ENCODE assay signal across 12 cellular contexts in genomic region chr10:35191523-35191922, GRCh38.
A peak's percentile ranks its signal among the peaks of the same experiment; 100 is the strongest.
DNase-seq lines count a peak whose midpoint lies in the region; ATAC-seq and TF ChIP-seq lines count a peak whose summit lies in the region.
"Had no signal": no experiment of that assay in that cellular context is flagged by ENCODE, and none has a peak within 500 bp of the region (broad histone marks: within the 10 kb centered on the region; RNA-seq: fewer than 3 reads in every experiment).

No MANE protein-coding gene starts in this region.

- no peak for DNase-seq in activated naive CD4-positive, alpha-beta T cell treated with anti-CD3 and anti-CD28 coated beads, Interleukin-2, amount 50 U/mL, for 72 hours (ENCODE audit: low spot score in 2 of 2)
- DNase-seq in activated naive CD4-positive, alpha-beta T cell treated with anti-CD3 and anti-CD28 coated beads for 36 hours = no peak
- no peak for DNase-seq in chondrocyte (ENCODE audit: low spot score)
- peak; percentile 31 for DNase-seq in mesenchymal stem cell
- peak; percentile 48 to 74 for DNase-seq in tibial artery
- no peak for DNase-seq in NCI-H187 (lab: John Stamatoyannopoulos, UW)
- DNase-seq: central memory CD4-positive, alpha-beta T cell; stimulated activated CD4-positive, alpha-beta T cell treated with anti-CD3 and anti-CD28 coated beads, Interleukin-15, amount 100 ng/mL, for 24 hours had no signal

- peak overlapping the region in 1 of 2 experiments; percentile 0 for H3K18ac ChIP-seq in mesenchymal stem cell (ENCODE audit: low read depth in 1 of 2, low read length in 2 of 2)

- H2BK5ac ChIP-seq in mesenchymal stem cell (ENCODE audit: low read depth, low read length, poor library complexity, severe bottlenecking) = no peak overlapping the region

- H3K4me3 ChIP-seq in mesenchymal stem cell (ENCODE audit: insufficient read depth in 1 of 2, low read depth in 1 of 2, low read length in 2 of 2) (no peak overlapping the region), tibial artery (no peak overlapping the region)
- H3K4me3 ChIP-seq: vagina had no signal

- peak overlapping the region; percentile 79 to 86 for H3K27ac Mint-ChIP-seq in activated naive CD4-positive, alpha-beta T cell treated with anti-CD3 and anti-CD28 coated beads, Interleukin-2, amount 50 U/mL, for 72 hours
- no peak overlapping the region for H3K27ac Mint-ChIP-seq in activated naive CD4-positive, alpha-beta T cell treated with anti-CD3 and anti-CD28 coated beads for 36 hours
- peak overlapping the region; percentile 8 for H3K27ac Mint-ChIP-seq in chondrocyte (ENCODE audit: unreplicated experiment)

- no peak overlapping the region for H3K4ac ChIP-seq in mesenchymal stem cell (ENCODE audit: low read depth in 1 of 2, low read length in 2 of 2)

- H3K4me1 Mint-ChIP-seq in activated naive CD4-positive, alpha-beta T cell treated with anti-CD3 and anti-CD28 coated beads for 36 hours (ENCODE audit: low read depth) = peaks cover 21% of the 10 kb centered on the region
- peaks cover 23% of the 10 kb centered on the region for H3K4me1 Mint-ChIP-seq in chondrocyte (ENCODE audit: low read depth)

- peak overlapping the region in 1 of 2 experiments; percentile 6 for H3K14ac ChIP-seq in mesenchymal stem cell (ENCODE audit: low read length in 2 of 2)

- no peak overlapping the region for H2AK5ac ChIP-seq in mesenchymal stem cell (ENCODE audit: low read length, severe bottlenecking)

- CTCF ChIA-PET in activated naive CD4-positive, alpha-beta T cell treated with anti-CD3 and anti-CD28 coated beads for 36 hours (lab: Charles Lee) = interaction anchor here (0.7 to 0.9 kb wide), 2 partner anchors 19 to 65 kb away, joined by 3 read pairs; partner anchors contain the start of gene CREM

- no peak overlapping the region for H2BK120ac ChIP-seq in mesenchymal stem cell (ENCODE audit: low read depth, low read length)

- H3K27me3 ChIP-seq in mesenchymal stem cell (ENCODE audit: control insufficient read depth in 1 of 2, insufficient read depth in 1 of 2, low read length in 2 of 2) (no peaks in the 10 kb centered on the region), tibial artery (no peaks in the 10 kb centered on the region)
- H3K27me3 ChIP-seq: vagina had no signal

- H3K9ac ChIP-seq in mesenchymal stem cell (ENCODE audit: low read length) = peak overlapping the region; percentile 47
- H3K9ac ChIP-seq: KMS-11 had no signal

- H3K4me1 ChIP-seq in mesenchymal stem cell (ENCODE audit: control insufficient read depth, insufficient read depth, low read depth, low read length) = no peaks in the 10 kb centered on the region
- peaks cover 0 to 11% (median 0%) of the 10 kb centered on the region in 4 donors for H3K4me1 ChIP-seq in tibial artery

- no peak for ATAC-seq in activated naive CD4-positive, alpha-beta T cell treated with anti-CD3 and anti-CD28 coated beads, Interleukin-2, amount 50 U/mL, for 72 hours
- ATAC-seq in HG02798 (IDR thresholded peaks at IDR 0.05; ENCODE audit: poor library complexity, unreplicated experiment) = no peak
- ATAC-seq in HG03439 (IDR thresholded peaks at IDR 0.05; ENCODE audit: unreplicated experiment) = no peak

- WGBS in mesenchymal stem cell = 15% methylated on average over 2 of the region's 2 CpGs

- no peak overlapping the region for H3K4me3 Mint-ChIP-seq in activated naive CD4-positive, alpha-beta T cell treated with anti-CD3 and anti-CD28 coated beads for 36 hours
- no peak overlapping the region for H3K4me3 Mint-ChIP-seq in chondrocyte (ENCODE audit: unreplicated experiment)

- intact Hi-C loops in activated naive CD4-positive, alpha-beta T cell treated with anti-CD3 and anti-CD28 coated beads for 36 hours (cut with micrococcal nuclease) = loop anchor here (10.0 kb wide), 2 partner anchors 377 to 897 kb away; partner anchors contain the start of gene PARD3
- intact Hi-C loops in tibial artery (cut with DNase I; ENCODE audit: low total_unique reads) = no loop called here

- H3K79me1 ChIP-seq in mesenchymal stem cell (replicated peaks; ENCODE audit: low read length, poor library complexity, severe bottlenecking) = no peaks in the 10 kb centered on the region

- TF ChIP-seq CTCF in chondrocyte (IDR thresholded peaks at IDR 0.05) (no peak), tibial artery (IDR thresholded peaks at IDR 0.05) (no peak)

- peak overlapping the region; percentile 1 for H4K8ac ChIP-seq in mesenchymal stem cell (ENCODE audit: low read length)

- no peak overlapping the region for H3K23ac ChIP-seq in mesenchymal stem cell (ENCODE audit: low read length in 2 of 2)

- H2BK15ac ChIP-seq in mesenchymal stem cell (ENCODE audit: low read depth, poor library complexity, severe bottlenecking) = no peak overlapping the region

- H3K27ac ChIP-seq in mesenchymal stem cell (ENCODE audit: low read length, poor library complexity, severe bottlenecking) = no peak overlapping the region
- peak overlapping the region in 1 of 2 donors; percentile 31 for H3K27ac ChIP-seq in tibial artery
- H3K27ac ChIP-seq: KMS-11, vagina had no signal

- H2BK12ac ChIP-seq in mesenchymal stem cell (ENCODE audit: low read length in 2 of 2) = no peak overlapping the region

- H4K91ac ChIP-seq in mesenchymal stem cell (ENCODE audit: low read length) = no peak overlapping the region

- H3K9me3 ChIP-seq in mesenchymal stem cell (ENCODE audit: control insufficient read depth, low read length) (no peaks in the 10 kb centered on the region), tibial artery (no peaks in the 10 kb centered on the region)
- H3K9me3 ChIP-seq: vagina had no signal

- H3K9me3 Mint-ChIP-seq in activated naive CD4-positive, alpha-beta T cell treated with anti-CD3 and anti-CD28 coated beads, Interleukin-2, amount 50 U/mL, for 72 hours = peaks cover 0 to 4% of the 10 kb centered on the region in 2 donors
- no peaks in the 10 kb centered on the region for H3K9me3 Mint-ChIP-seq in activated naive CD4-positive, alpha-beta T cell treated with anti-CD3 and anti-CD28 coated beads for 36 hours
- no peaks in the 10 kb centered on the region for H3K9me3 Mint-ChIP-seq in chondrocyte (ENCODE audit: low read depth)

- H3K36me3 ChIP-seq in mesenchymal stem cell (ENCODE audit: control insufficient read depth in 1 of 2, insufficient read depth in 2 of 2, low read depth in 1 of 2, low read length in 2 of 2) (no peaks in the 10 kb centered on the region), tibial artery (no peaks in the 10 kb centered on the region)
- H3K36me3 ChIP-seq: vagina had no signal

- H3K36me3 Mint-ChIP-seq in activated naive CD4-positive, alpha-beta T cell treated with anti-CD3 and anti-CD28 coated beads, Interleukin-2, amount 50 U/mL, for 72 hours = peaks cover 14 to 25% of the 10 kb centered on the region in 2 donors
- H3K36me3 Mint-ChIP-seq in activated naive CD4-positive, alpha-beta T cell treated with anti-CD3 and anti-CD28 coated beads for 36 hours (ENCODE audit: low read depth) = peaks cover 8% of the 10 kb centered on the region
- H3K36me3 Mint-ChIP-seq in chondrocyte (ENCODE audit: low read depth) = peaks cover 2% of the 10 kb centered on the region

- no peak overlapping the region for H2AFZ ChIP-seq in mesenchymal stem cell (ENCODE audit: low read depth, low read length)

- no peaks in the 10 kb centered on the region for H3K27me3 Mint-ChIP-seq in activated naive CD4-positive, alpha-beta T cell treated with anti-CD3 and anti-CD28 coated beads for 36 hours (ENCODE audit: low read depth)
- H3K27me3 Mint-ChIP-seq in chondrocyte (ENCODE audit: low read depth) = no peaks in the 10 kb centered on the region

- H3K4me2 ChIP-seq in mesenchymal stem cell (ENCODE audit: low read length, poor library complexity, severe bottlenecking) = no peak overlapping the region
- H3K4me2 ChIP-seq: KMS-11 had no signal

Comparison
In these comparisons a context has a peak if more than half of its experiments do, and no peak if none do; other contexts are left out.
1. DNase-seq: peak in mesenchymal stem cell (single experiment) and tibial artery (2 of 2); none in activated naive CD4-positive, alpha-beta T cell treated with anti-CD3 and anti-CD28 coated beads, Interleukin-2, amount 50 U/mL, for 72 hours (0 of 2), activated naive CD4-positive, alpha-beta T cell treated with anti-CD3 and anti-CD28 coated beads for 36 hours (single experiment), chondrocyte (single experiment) and NCI-H187 (0 of 2).